ENCODE assay signal across 8 cellular contexts in genomic region chr1:198007011-198007410, GRCh38.
"Had no signal": no experiment of that assay in that cellular context is flagged by ENCODE, and none has a peak within 500 bp of the region (broad histone marks: within the 10 kb centered on the region; RNA-seq: fewer than 3 reads in every experiment).

No MANE protein-coding gene starts in this region.

- ATAC-seq: HCT116 had no signal

- DNase-seq: GOT3, H7, Karpas-422, KBM-7 had no signal

- H3K36me3 ChIP-seq: HAP-1 had no signal

- H3K27ac ChIP-seq: KMS-11 had no signal

- H3K4me1 ChIP-seq: HAP-1 had no signal

- H3K4me3 ChIP-seq: HAP-1 had no signal

- FAIRE-seq: HTR-8/SVneo had no signal

- H3K4me2 ChIP-seq: KMS-11 had no signal

- H3K9ac ChIP-seq: KMS-11 had no signal
